ENCODE assay signal across 26 cellular contexts in genomic region chr11:78789365-78789764, GRCh38.
DNase-seq lines count a peak whose midpoint lies in the region; ATAC-seq and TF ChIP-seq lines count a peak whose summit lies in the region.
"Had no signal": no experiment of that assay in that cellular context is flagged by ENCODE, and none has a peak within 500 bp of the region (broad histone marks: within the 10 kb centered on the region; RNA-seq: fewer than 3 reads in every experiment).

No MANE protein-coding gene starts in this region.

- ATAC-seq in left lung (peak; percentile 68), HG02798 (IDR thresholded peaks at IDR 0.05; ENCODE audit: poor library complexity, unreplicated experiment) (no peak)
- ATAC-seq: activated naive CD8-positive, alpha-beta T cell treated with anti-CD3 and anti-CD28 coated beads, Interleukin-2, amount 50 U/mL, for 24 hours; activated T-cell treated with anti-CD3 and anti-CD28 coated beads, Interleukin-2, amount 50 U/mL, for 72 hours; heart right ventricle; Panc1 had no signal

- no peak for TF ChIP-seq POLR2A in transverse colon (IDR thresholded peaks at IDR 0.05)
- TF ChIP-seq POLR2A in adrenal gland (IDR thresholded peaks at IDR 0.05) = no peak

- intact Hi-C loops in left lung (cut with DNase I) (no loop called here), transverse colon (cut with DNase I; ENCODE audit: low total_unique reads) (no loop called here), adrenal gland (cut with DNase I) (no loop called here)

- WGBS in transverse colon (ENCODE audit: low coverage in 1 of 2), 2 donors = 59% methylated on average over 1 of the region's 1 CpG; no CpG with 5 or more reads in 1 of the 2 donors
- 80 to 100% (median 99%) methylated on average over 1 of the region's 1 CpG for WGBS in adrenal gland, 4 donors

- H3K4me1 ChIP-seq in left lung = peaks cover 6 to 12% of the 10 kb centered on the region in 2 donors
- peaks cover 0 to 18% (median 3%) of the 10 kb centered on the region in 4 donors for H3K4me1 ChIP-seq in transverse colon
- H3K4me1 ChIP-seq in adrenal gland (replicated peaks in 1 of 2) = no peaks in the 10 kb centered on the region
- H3K4me1 ChIP-seq: HAP-1, heart right ventricle, parathyroid adenoma, uterus had no signal

- H3K27ac ChIP-seq in left lung (peak overlapping the region in 1 of 2 donors; percentile 13), transverse colon (peak overlapping the region in 3 of 4 donors; percentile 17 to 36 (median 31)), adrenal gland (no peak overlapping the region)
- H3K27ac ChIP-seq: heart right ventricle, parathyroid adenoma, uterus had no signal

- in situ Hi-C loops in transverse colon (cut with MboI; ENCODE audit: low pct_ligation_motif_present in 1 of 4, low pct_unique_long_range_greater_than_20kb in 1 of 4, low sequenced_read_pairs in 3 of 4) = no loop called here

- no peaks in the 10 kb centered on the region for H3K9me3 ChIP-seq in left lung
- no peaks in the 10 kb centered on the region for H3K9me3 ChIP-seq in transverse colon
- H3K9me3 ChIP-seq in adrenal gland (replicated peaks in 1 of 3) = no peaks in the 10 kb centered on the region
- H3K9me3 ChIP-seq: HAP-1, heart right ventricle, uterus had no signal

- DNase-seq in NCI-H345 (lab: John Stamatoyannopoulos, UW) (peak; percentile 27), NCI-H345 treated with DMSO at 0.1 percent for 48 hours (lab: John Stamatoyannopoulos, UW; ENCODE audit: unreplicated experiment) (no peak), NCI-H69 (lab: John Stamatoyannopoulos, UW) (peak; percentile 66), left lung (no peak), transverse colon (peak; percentile 28), adrenal gland (no peak)
- DNase-seq in stimulated activated CD4-positive, alpha-beta T cell treated with anti-CD3 and anti-CD28 coated beads, Interleukin-4, amount 100 ng/mL, for 4 hours = no peak
- DNase-seq: activated CD4-positive, alpha-beta T cell treated with anti-CD3 and anti-CD28 coated beads, Interleukin-2, amount 50 U/mL, for 48 hours; activated CD4-positive, CD25-positive, alpha-beta regulatory T cell treated with anti-CD3 and anti-CD28 coated beads, Interleukin-2, amount 50 U/mL, for 72 hours; activated naive CD4-positive, alpha-beta T cell; activated naive CD8-positive, alpha-beta T cell treated with anti-CD3 and anti-CD28 coated beads, Interleukin-2, amount 50 U/mL, for 24 hours; activated T-cell treated with anti-CD3 and anti-CD28 coated beads, Interleukin-2, amount 50 U/mL, for 72 hours; AML-193; CD4-positive, alpha-beta T cell; heart right ventricle; KG1; NCI-H524; SHP77 treated with DMSO at 0.1 percent for 48 hours; small intestine; stimulated activated naive CD4-positive, alpha-beta T cell treated with Interleukin-2 at 50 U/mL for 16 hours; T-helper 2 cell; uterus had no signal

- H3K27me3 ChIP-seq in left lung = no peaks in the 10 kb centered on the region
- no peaks in the 10 kb centered on the region for H3K27me3 ChIP-seq in transverse colon
- no peaks in the 10 kb centered on the region for H3K27me3 ChIP-seq in adrenal gland
- H3K27me3 ChIP-seq: uterus had no signal

- TF ChIP-seq CTCF in left lung (IDR thresholded peaks at IDR 0.05) (no peak), transverse colon (IDR thresholded peaks at IDR 0.05) (no peak), adrenal gland (IDR thresholded peaks at IDR 0.05) (no peak)

- H3K36me3 ChIP-seq in left lung = no peaks in the 10 kb centered on the region
- no peaks in the 10 kb centered on the region for H3K36me3 ChIP-seq in transverse colon
- H3K36me3 ChIP-seq in adrenal gland (replicated peaks in 1 of 2) = no peaks in the 10 kb centered on the region
- H3K36me3 ChIP-seq: HAP-1, heart right ventricle, uterus had no signal

- TF ChIP-seq EP300 in transverse colon (IDR thresholded peaks at IDR 0.05; ENCODE audit: low read depth) = no peak

- H3K4me3 ChIP-seq in left lung (no peak overlapping the region), transverse colon (no peak overlapping the region), adrenal gland (no peak overlapping the region)
- H3K4me3 ChIP-seq: HAP-1, heart right ventricle, uterus had no signal

Comparison
In these comparisons a context has a peak if more than half of its experiments do, and no peak if none do; other contexts are left out.
1. DNase-seq: peak in NCI-H345 (single experiment), NCI-H69 (single experiment) and transverse colon (single experiment); none in NCI-H345 treated with DMSO at 0.1 percent for 48 hours (single experiment), left lung (0 of 2), adrenal gland (0 of 7) and stimulated activated CD4-positive, alpha-beta T cell treated with anti-CD3 and anti-CD28 coated beads, Interleukin-4, amount 100 ng/mL, for 4 hours (0 of 2).
2. H3K27ac ChIP-seq: peak in transverse colon (3 of 4); none in adrenal gland (0 of 5).